In genomic region chr20:32582659-32583580, GRCh38 we compare ENCODE assay signal across 8 cellular contexts. TPM values are rescaled to one million over a fixed set of nuclear protein-coding genes. Genes with fewer than 3 reads are reported as not detected.
DNase-seq lines count a peak whose midpoint lies in the region; ATAC-seq and TF ChIP-seq lines count a peak whose summit lies in the region.

No MANE protein-coding gene starts in this region.

- peak overlapping the region; percentile 50 to 77 for H3K4me3 Mint-ChIP-seq in H9
- H3K4me3 Mint-ChIP-seq in activated CD8-positive, alpha-beta T cell treated with anti-CD3 and anti-CD28 coated beads for 36 hours: peak overlapping the region; percentile 70

- no CpG with 5 or more reads among the region's 91 CpGs for WGBS in H9 (ENCODE audit: extremely low coverage, insufficient read length, low lambda C conversion rate)

- H3K9me3 Mint-ChIP-seq in H9: no peaks in the 10 kb centered on the region; a peak in 1 of 5 replicates
- H3K9me3 Mint-ChIP-seq in activated CD8-positive, alpha-beta T cell treated with anti-CD3 and anti-CD28 coated beads for 36 hours: no peaks in the 10 kb centered on the region

- no peak overlapping the region for H4K5ac ChIP-seq in H9 (ENCODE audit: insufficient read length, low read depth, low read length)

- H2AFZ ChIP-seq in H9 (ENCODE audit: low read length) (no peak overlapping the region), fibroblast of lung (ENCODE audit: low read length) (no peak overlapping the region), osteoblast (ENCODE audit: low read length) (no peak overlapping the region)

- no peak overlapping the region for H3K27ac Mint-ChIP-seq in H9
- no peak overlapping the region for H3K27ac Mint-ChIP-seq in activated CD8-positive, alpha-beta T cell treated with anti-CD3 and anti-CD28 coated beads for 36 hours

- H2BK15ac ChIP-seq in H9 (ENCODE audit: low read depth, low read length): no peak overlapping the region

- H3K27ac ChIP-seq in H9 (ENCODE audit: insufficient read length, low read depth, low read length) (no peak overlapping the region), fibroblast of lung (ENCODE audit: insufficient read depth, low read length) (no peak overlapping the region), osteoblast (ENCODE audit: low read depth, low read length) (no peak overlapping the region)

- no peak overlapping the region for H2BK12ac ChIP-seq in H9 (ENCODE audit: insufficient read length, low read depth, low read length)

- no peak overlapping the region for H3K14ac ChIP-seq in H9 (ENCODE audit: insufficient read depth, low read length)

- H2BK120ac ChIP-seq in H9 (ENCODE audit: low read depth, low read length, poor library complexity, severe bottlenecking): no peak overlapping the region

- DNase-seq in AG08396 (ENCODE audit: low spot score) (peak; percentile 58), H9 (no peak), fibroblast of lung (ENCODE audit: low read depth in 2 of 2) (peak in 1 of 2 donors; percentile 27), osteoblast (ENCODE audit: insufficient read length, low spot score, missing footprints) (peak; percentile 89), NCI-H1048 (lab: John Stamatoyannopoulos, UW) (no peak), cerebellar cortex (ENCODE audit: low spot score) (no peak), NCI-H1930 (lab: John Stamatoyannopoulos, UW) (no peak)
- peak; percentile 37 for DNase-seq in activated CD8-positive, alpha-beta T cell treated with anti-CD3 and anti-CD28 coated beads for 36 hours

- no peak overlapping the region for H3T11ph ChIP-seq in H9 (ENCODE audit: low read length)

- H4K20me1 ChIP-seq in H9 (ENCODE audit: control insufficient read depth, insufficient read depth, insufficient read length) (no peaks in the 10 kb centered on the region), fibroblast of lung (ENCODE audit: control insufficient read depth, extremely low read depth, insufficient read depth, low read length) (no peaks in the 10 kb centered on the region), osteoblast (ENCODE audit: insufficient read depth, low read length) (no peaks in the 10 kb centered on the region)

- no peaks in the 10 kb centered on the region for H3K79me1 ChIP-seq in H9 (ENCODE audit: insufficient read depth, low read depth, low read length, poor library complexity, severe bottlenecking)

- no peak for ATAC-seq in activated CD8-positive, alpha-beta T cell treated with anti-CD3 and anti-CD28 coated beads for 36 hours

- intact Hi-C loops in activated CD8-positive, alpha-beta T cell treated with anti-CD3 and anti-CD28 coated beads for 36 hours (cut with micrococcal nuclease): no loop called here

- H3K36me3 ChIP-seq in fibroblast of lung (ENCODE audit: control insufficient read depth, insufficient read depth, low read length): no peaks in the 10 kb centered on the region
- no peaks in the 10 kb centered on the region for H3K36me3 ChIP-seq in osteoblast (ENCODE audit: insufficient read depth, low read length)

- H3K4me3 ChIP-seq in fibroblast of lung (replicated peaks in 1 of 4; ENCODE audit: control extremely low read depth in 1 of 4, insufficient read depth in 1 of 4, low read depth in 3 of 4, low read length in 4 of 4): peak overlapping the region in 1 of 4 experiments; percentile 43
- peak overlapping the region; percentile 49 for H3K4me3 ChIP-seq in osteoblast (ENCODE audit: insufficient read depth, low read length)

- no peak overlapping the region for H2BK5ac ChIP-seq in H9 (ENCODE audit: insufficient read length, low read length)

- H3K27me3 ChIP-seq in H9 (ENCODE audit: insufficient read depth, low read length) (peaks cover 13% of the 10 kb centered on the region; the same call in 1 of the 2 replicates), fibroblast of lung (ENCODE audit: control insufficient read depth, insufficient read depth, low read length) (peaks cover 13% of the 10 kb centered on the region), osteoblast (ENCODE audit: insufficient read depth, low read length) (peaks cover 19% of the 10 kb centered on the region)

- no peaks in the 10 kb centered on the region for H3K79me2 ChIP-seq in H9 (ENCODE audit: insufficient read depth, low read length)
- no peaks in the 10 kb centered on the region for H3K79me2 ChIP-seq in fibroblast of lung (ENCODE audit: control insufficient read depth, insufficient read depth, low read length)
- no peaks in the 10 kb centered on the region for H3K79me2 ChIP-seq in osteoblast (ENCODE audit: insufficient read depth, low read length)

- TF ChIP-seq CTCF in H9 (conservative IDR thresholded peaks at IDR 0.05) (no peak), fibroblast of lung (conservative IDR thresholded peaks at IDR 0.05 in 1 of 2, IDR thresholded peaks at IDR 0.05 in 1 of 2; ENCODE audit: low read depth in 1 of 2, low read length in 2 of 2) (no peak), osteoblast (IDR thresholded peaks at IDR 0.05; ENCODE audit: extremely low read depth, low read depth, low read length) (no peak)
- no peak for TF ChIP-seq CTCF in activated CD8-positive, alpha-beta T cell treated with anti-CD3 and anti-CD28 coated beads for 36 hours (IDR thresholded peaks at IDR 0.05)

- H2AK5ac ChIP-seq in H9 (ENCODE audit: insufficient read length, low read length): no peak overlapping the region

- no peaks in the 10 kb centered on the region for H3K9me3 ChIP-seq in H9 (ENCODE audit: control insufficient read depth, low read depth, low read length)
- H3K9me3 ChIP-seq in fibroblast of lung (ENCODE audit: control insufficient read depth, insufficient read depth, low read depth, low read length): no peaks in the 10 kb centered on the region
- H3K9me3 ChIP-seq in osteoblast (ENCODE audit: low read depth, low read length): no peaks in the 10 kb centered on the region

- H3K18ac ChIP-seq in H9 (ENCODE audit: insufficient read length, low read depth, low read length): no peak overlapping the region

- no peak overlapping the region for H4K8ac ChIP-seq in H9 (replicated peaks; ENCODE audit: insufficient read length, low read depth, low read length)

- peak overlapping the region; percentile 4 for H3K4me2 ChIP-seq in H9 (ENCODE audit: insufficient read depth, insufficient read length, low read length)
- H3K4me2 ChIP-seq in fibroblast of lung (ENCODE audit: extremely low read depth, insufficient read depth, low read length): peak overlapping the region; percentile 44
- H3K4me2 ChIP-seq in osteoblast (ENCODE audit: insufficient read depth, low read length): no peak overlapping the region

- H2BK20ac ChIP-seq in H9 (ENCODE audit: low read depth, low read length, poor library complexity, severe bottlenecking): no peak overlapping the region

- POLR2A ChIA-PET in activated CD8-positive, alpha-beta T cell treated with anti-CD3 and anti-CD28 coated beads for 36 hours (lab: Charles Lee): interaction anchor here (0.6 to 2.1 kb wide), 3 partner anchors 9 to 43 kb away, joined by 3 to 11 read pairs (median 3); no protein-coding TSS in a partner anchor

- H3K4ac ChIP-seq in H9 (ENCODE audit: low read depth, low read length): no peak overlapping the region

- H3K4me1 ChIP-seq in H9 (ENCODE audit: insufficient read depth, low read length) (0 out of 2 replicates have a peak, but pooled peaks cover 2% of the 10 kb centered on the region), fibroblast of lung (ENCODE audit: control insufficient read depth, extremely low read depth, insufficient read depth, low read length) (no peaks in the 10 kb centered on the region), osteoblast (ENCODE audit: insufficient read depth, low read length) (no peaks in the 10 kb centered on the region)

- CTCF ChIA-PET in activated CD8-positive, alpha-beta T cell treated with anti-CD3 and anti-CD28 coated beads for 36 hours (lab: Charles Lee): interaction anchor here (0.5 to 1.6 kb wide), 2 partner anchors 13 to 54 kb away, joined by 3 read pairs; no protein-coding TSS in a partner anchor

- no peak overlapping the region for H3K23ac ChIP-seq in H9 (ENCODE audit: insufficient read length, low read depth, low read length)

- peaks cover 7% of the 10 kb centered on the region for H3K23me2 ChIP-seq in H9 (ENCODE audit: insufficient read length, low read depth, low read length, poor library complexity, severe bottlenecking)

- H4K91ac ChIP-seq in H9 (ENCODE audit: insufficient read length, low read depth, low read length): no peak overlapping the region

- no peak overlapping the region for H3K9ac ChIP-seq in H9 (ENCODE audit: extremely low read depth, insufficient read length, low read length)
- no peak overlapping the region for H3K9ac ChIP-seq in fibroblast of lung (ENCODE audit: insufficient read depth, low read length)

- no peak overlapping the region for H3K56ac ChIP-seq in H9 (ENCODE audit: insufficient read length, low read depth, low read length)

- peaks cover 21 to 27% of the 10 kb centered on the region in 2 experiments for H3K4me1 Mint-ChIP-seq in H9
- peaks cover 48% of the 10 kb centered on the region for H3K4me1 Mint-ChIP-seq in activated CD8-positive, alpha-beta T cell treated with anti-CD3 and anti-CD28 coated beads for 36 hours (ENCODE audit: low read depth)

- H3K36me3 Mint-ChIP-seq in H9 (ENCODE audit: insufficient read depth in 1 of 3, low read depth in 3 of 3): peaks cover 0 to 2% (median 0%) of the 10 kb centered on the region in 3 experiments; a peak in 1 of 7 replicates
- no peaks in the 10 kb centered on the region for H3K36me3 Mint-ChIP-seq in activated CD8-positive, alpha-beta T cell treated with anti-CD3 and anti-CD28 coated beads for 36 hours (ENCODE audit: low read depth)

- H3K27me3 Mint-ChIP-seq in H9 (ENCODE audit: low read depth): peaks cover 70% of the 10 kb centered on the region
- no peaks in the 10 kb centered on the region for H3K27me3 Mint-ChIP-seq in activated CD8-positive, alpha-beta T cell treated with anti-CD3 and anti-CD28 coated beads for 36 hours

RNA-seq across cellular contexts. Expression of gene NOL4L, which starts 2.2 kb away (rescaled TPM):
- total RNA-seq in H9 (2021) (28.9 and 31.7 TPM in 2 replicates), fibroblast of lung (1.5 and 4.0 TPM in 2 replicates), osteoblast (5.9 and 6.2 TPM in 2 replicates)
- total RNA-seq in activated CD8-positive, alpha-beta T cell treated with anti-CD3 and anti-CD28 coated beads for 36 hours: 10 to 100 TPM; 23.3 to 23.9 TPM
- 3.2 and 3.5 TPM in 2 replicates for polyA plus RNA-seq in fibroblast of lung
- polyA plus RNA-seq in fibroblast of lung (2012): 6.7 and 6.8 TPM in 2 replicates
- polyA minus RNA-seq in fibroblast of lung (ENCODE audit: low replicate concordance): 19.7 and 28.8 TPM in 2 replicates

Comparison
In these comparisons a context has a peak if more than half of its experiments do, and no peak if none do; other contexts are left out.
1. DNase-seq: peak in AG08396 (single experiment), activated CD8-positive, alpha-beta T cell treated with anti-CD3 and anti-CD28 coated beads for 36 hours (single experiment) and osteoblast (single experiment); none in H9 (single experiment), NCI-H1048 (single experiment), cerebellar cortex (single experiment) and NCI-H1930 (0 of 2).